10 cellular contexts compared by ENCODE assay signal in genomic region chr14:89721330-89721729, GRCh38.
DNase-seq lines count a peak whose midpoint lies in the region; ATAC-seq and TF ChIP-seq lines count a peak whose summit lies in the region.
"Had no signal": no experiment of that assay in that cellular context is flagged by ENCODE, and none has a peak within 500 bp of the region (broad histone marks: within the 10 kb centered on the region; RNA-seq: fewer than 3 reads in every experiment).

No MANE protein-coding gene starts in this region.

- TF ChIP-seq POLR2A in stomach (IDR thresholded peaks at IDR 0.05) = no peak

- peaks cover 4% of the 10 kb centered on the region for H3K36me3 Mint-ChIP-seq in activated CD8-positive, alpha-beta memory T cell treated with anti-CD3 and anti-CD28 coated beads, Interleukin-2, amount 10 ng/mL, durations not matched to agents 7 days and 5 days
- no peaks in the 10 kb centered on the region for H3K36me3 Mint-ChIP-seq in WTC11

- H3K4me3 Mint-ChIP-seq in activated CD8-positive, alpha-beta memory T cell treated with anti-CD3 and anti-CD28 coated beads, Interleukin-2, amount 10 ng/mL, durations not matched to agents 7 days and 5 days = peak overlapping the region; percentile 13
- H3K4me3 Mint-ChIP-seq in WTC11 = no peak overlapping the region; the same call in 1 of the 2 replicates

- POLR2A ChIA-PET in WTC11 (lab: Charles Lee) = no interaction called here

- H3K9me3 ChIP-seq in iPS-20b (ENCODE audit: insufficient read depth, low read depth, low read length) (no peaks in the 10 kb centered on the region), stomach (no peaks in the 10 kb centered on the region)
- H3K9me3 ChIP-seq: SJSA1 had no signal

- 85 to 93% (median 86%) methylated on average over 4 of the region's 4 CpGs for WGBS in stomach, 5 donors

- H3K27me3 ChIP-seq in iPS-20b (ENCODE audit: insufficient read depth, low read length) (no peaks in the 10 kb centered on the region), stomach (no peaks in the 10 kb centered on the region)
- H3K27me3 ChIP-seq: SJSA1 had no signal

- no peaks in the 10 kb centered on the region for H3K9me3 Mint-ChIP-seq in activated CD8-positive, alpha-beta memory T cell treated with anti-CD3 and anti-CD28 coated beads, Interleukin-2, amount 10 ng/mL, durations not matched to agents 7 days and 5 days (ENCODE audit: low read depth)
- no peaks in the 10 kb centered on the region for H3K9me3 Mint-ChIP-seq in WTC11

- CTCF ChIA-PET in activated CD8-positive, alpha-beta memory T cell treated with anti-CD3 and anti-CD28 coated beads, Interleukin-2, amount 10 ng/mL, durations not matched to agents 7 days and 5 days (lab: Charles Lee) = interaction anchor here (1.1 to 2.3 kb wide), 15 partner anchors 11 to 681 kb away, joined by 3 to 15 read pairs (median 4); partner anchors contain the start of gene TDP1
- CTCF ChIA-PET in WTC11 (lab: Charles Lee) = interaction anchor here (1.1 to 2.2 kb wide), 4 partner anchors 46 to 218 kb away, joined by 3 to 5 read pairs (median 3); no protein-coding TSS in a partner anchor

- peak overlapping the region; percentile 91 for H3K27ac Mint-ChIP-seq in activated CD8-positive, alpha-beta memory T cell treated with anti-CD3 and anti-CD28 coated beads, Interleukin-2, amount 10 ng/mL, durations not matched to agents 7 days and 5 days
- peak overlapping the region; percentile 93 for H3K27ac Mint-ChIP-seq in WTC11

- H3K27ac ChIP-seq in iPS-20b (ENCODE audit: low read length) (peak overlapping the region; percentile 49), stomach (peak overlapping the region in 4 of 5 donors; percentile 41 to 61 (median 45))
- H3K27ac ChIP-seq: SJSA1 had no signal

- TF ChIP-seq CTCF in WTC11 (IDR thresholded peaks at IDR 0.05) (no peak), stomach (IDR thresholded peaks at IDR 0.05) (no peak)

- ATAC-seq in activated CD8-positive, alpha-beta memory T cell treated with anti-CD3 and anti-CD28 coated beads, Interleukin-2, amount 10 ng/mL, durations not matched to agents 7 days and 5 days = no peak
- ATAC-seq in WTC11 = 0 out of 2 replicates have a peak, but pooled peaks have one; percentile 12

- intact Hi-C loops in stomach (cut with DNase I; ENCODE audit: low total_unique reads) = no loop called here

- TF ChIP-seq EP300 in stomach (IDR thresholded peaks at IDR 0.05) = no peak

- H3K4me3 ChIP-seq in iPS-20b (ENCODE audit: low read length) (no peak overlapping the region), stomach (no peak overlapping the region)
- H3K4me3 ChIP-seq: SJSA1 had no signal

- H3K36me3 ChIP-seq in iPS-20b (ENCODE audit: insufficient read depth, low read depth, low read length) (no peaks in the 10 kb centered on the region), stomach (no peaks in the 10 kb centered on the region)
- H3K36me3 ChIP-seq: SJSA1 had no signal

- H3K4me1 Mint-ChIP-seq in activated CD8-positive, alpha-beta memory T cell treated with anti-CD3 and anti-CD28 coated beads, Interleukin-2, amount 10 ng/mL, durations not matched to agents 7 days and 5 days = peaks cover 67% of the 10 kb centered on the region
- H3K4me1 Mint-ChIP-seq in WTC11 = peaks cover 52% of the 10 kb centered on the region

- H3K27me3 Mint-ChIP-seq in activated CD8-positive, alpha-beta memory T cell treated with anti-CD3 and anti-CD28 coated beads, Interleukin-2, amount 10 ng/mL, durations not matched to agents 7 days and 5 days = no peaks in the 10 kb centered on the region
- H3K27me3 Mint-ChIP-seq in WTC11 (ENCODE audit: low read depth) = no peaks in the 10 kb centered on the region

- H3K9ac ChIP-seq in iPS-20b (ENCODE audit: low read depth, low read length) = peak overlapping the region; percentile 43; the same call in 1 of the 2 replicates

- DNase-seq in activated CD8-positive, alpha-beta memory T cell treated with anti-CD3 and anti-CD28 coated beads, Interleukin-2, amount 10 ng/mL, durations not matched to agents 7 days and 5 days = no peak
- no peak for DNase-seq in activated CD8-positive, alpha-beta memory T cell treated with anti-CD3 and anti-CD28 coated beads for 24 hours
- DNase-seq in WTC11 (ENCODE audit: low spot score) (no peak), stomach (no peak), C1 segment of cervical spinal cord (lab: John Stamatoyannopoulos, UW) (no peak), SKM-1 treated with dmso at 0.1 percent for 144 hours (lab: John Stamatoyannopoulos, UW; ENCODE audit: unreplicated experiment) (no peak), HuH-7 (ENCODE audit: low spot score) (no peak)
- DNase-seq: NCI-H1105 treated with DMSO at 0.1 percent for 48 hours had no signal

- H3K4me1 ChIP-seq in iPS-20b (ENCODE audit: insufficient read depth, low read length) (peaks cover 28% of the 10 kb centered on the region), stomach (peaks cover 0 to 33% (median 0%) of the 10 kb centered on the region in 4 donors)

TF ChIP-seq in WTC11, 78 proteins besides CTCF, POLR2A, EP300 and RAD21:
- TF ChIP-seq RORB (CRISPR knock-in tag; IDR thresholded peaks at IDR 0.05) (no peak), CREM (CRISPR knock-in tag; IDR thresholded peaks at IDR 0.05) (no peak), PRRX2 (CRISPR knock-in tag; IDR thresholded peaks at IDR 0.05) (no peak), ARID4B (CRISPR knock-in tag; IDR thresholded peaks at IDR 0.05; ENCODE audit: borderline replicate concordance) (no peak), ZSCAN18 (CRISPR knock-in tag; IDR thresholded peaks at IDR 0.05) (no peak), CBFB (CRISPR knock-in tag; IDR thresholded peaks at IDR 0.05; ENCODE audit: low read depth) (no peak), JAZF1 (CRISPR knock-in tag; IDR thresholded peaks at IDR 0.05) (no peak)
